ENCODE assay signal across 1 cellular context in genomic region chr19:1259873-1260748, GRCh38.
TF ChIP-seq lines count a peak whose summit lies in the region.

No MANE protein-coding gene starts in this region.

TF ChIP-seq in endothelial cell of umbilical vein, 7 proteins besides CTCF, POLR2A, EP300 and RAD21:
- TF ChIP-seq JUN (IDR thresholded peaks at IDR 0.05; ENCODE audit: borderline replicate concordance, insufficient read depth, insufficient read length, low read depth) (no peak), FOS (IDR thresholded peaks at IDR 0.05; ENCODE audit: borderline replicate concordance, insufficient read depth, low read length) (no peak), POLR2AphosphoS5 (IDR thresholded peaks at IDR 0.05; ENCODE audit: insufficient read depth, low read depth, low read length) (no peak), EZH2 (IDR thresholded peaks at IDR 0.05; ENCODE audit: borderline replicate concordance, low read depth, low read length, severe bottlenecking) (no peak), GATA2 (IDR thresholded peaks at IDR 0.05; ENCODE audit: insufficient read depth, insufficient read length, low read depth, low read length) (no peak), MAX (IDR thresholded peaks at IDR 0.05; ENCODE audit: insufficient read depth, insufficient read length) (no peak), MYC (IDR thresholded peaks at IDR 0.05; ENCODE audit: low read depth, low read length) (no peak)
